Comparison of ENCODE assay signal across 8 cellular contexts in the genomic region with DNA sequence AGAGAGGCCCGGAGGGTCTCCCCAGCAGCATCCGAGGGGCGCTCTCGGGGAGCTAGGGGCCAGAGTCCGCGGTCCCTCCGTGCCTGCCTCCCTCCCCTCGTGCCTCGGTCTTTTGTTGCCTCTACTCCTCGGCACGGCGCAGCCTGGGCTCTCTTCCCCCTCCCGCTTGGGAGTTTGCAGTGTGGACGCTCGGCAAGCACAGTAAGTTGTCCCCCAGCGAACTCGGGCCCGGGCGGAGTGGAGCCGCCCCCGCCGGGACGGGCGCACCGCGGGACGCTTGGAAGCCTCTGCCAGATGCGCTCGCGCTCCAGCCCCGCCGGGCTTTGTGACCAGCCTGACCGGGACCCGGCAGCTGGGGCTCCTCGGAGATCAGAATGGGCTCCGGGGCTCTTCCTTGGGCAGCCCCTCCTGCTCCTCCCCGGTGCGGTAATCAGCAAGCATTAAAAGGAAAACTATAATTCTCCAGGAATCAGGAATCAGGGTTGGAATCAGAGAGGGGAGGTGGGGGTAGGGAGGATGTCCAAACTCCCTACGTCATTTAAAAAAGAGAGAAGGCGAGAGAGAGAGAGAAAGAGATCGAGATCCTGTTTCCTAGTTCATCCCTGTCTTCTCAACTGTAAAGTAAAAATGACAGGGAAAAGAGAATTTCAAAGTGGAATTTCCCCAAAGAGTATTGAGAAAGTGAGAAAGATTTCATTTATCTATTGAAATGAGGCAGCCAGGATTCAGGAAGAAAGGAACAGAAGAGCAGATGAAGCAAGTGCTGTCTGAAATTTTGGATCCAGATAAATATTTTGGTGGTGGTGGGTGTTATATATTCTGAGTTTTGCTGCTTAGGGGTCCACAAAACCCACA. TPM values are rescaled to one million over a fixed set of nuclear protein-coding genes. Genes with fewer than 3 reads are reported as not detected.
DNase-seq lines count a peak whose midpoint lies in the region; TF ChIP-seq lines count a peak whose summit lies in the region.

No MANE protein-coding gene starts in this region.

- no peaks in the 10 kb centered on the region for H3K79me2 ChIP-seq in osteoblast (ENCODE audit: insufficient read depth, low read length)

- H3K4me2 ChIP-seq in osteoblast (ENCODE audit: insufficient read depth, low read length) = no peak overlapping the region

- H3K27me3 ChIP-seq in osteoblast (ENCODE audit: insufficient read depth, low read length) = peaks cover 46% of the 10 kb centered on the region

- H3K4me1 ChIP-seq in osteoblast (ENCODE audit: insufficient read depth, low read length) = no peaks in the 10 kb centered on the region

- no peak for TF ChIP-seq CTCF in osteoblast (IDR thresholded peaks at IDR 0.05; ENCODE audit: extremely low read depth, low read depth, low read length)

- H3K36me3 ChIP-seq in osteoblast (ENCODE audit: insufficient read depth, low read length) = no peaks in the 10 kb centered on the region

- H4K20me1 ChIP-seq in osteoblast (ENCODE audit: insufficient read depth, low read length) = no peaks in the 10 kb centered on the region

- DNase-seq in NCI-H1694 treated with DMSO at 0.1 percent for 48 hours (lab: John Stamatoyannopoulos, UW) (peak; percentile 2), NCI-H1694 (lab: John Stamatoyannopoulos, UW) (no peak), NCI-H69 (lab: John Stamatoyannopoulos, UW) (peak; percentile 88), head of caudate nucleus (peak in 24 of 42 donors; percentile 5 to 61 (median 23)), osteoblast (ENCODE audit: insufficient read length, low spot score, missing footprints) (peak; percentile 79), NK-92 (lab: John Stamatoyannopoulos, UW; ENCODE audit: unreplicated experiment) (no peak), GM19238 (ENCODE audit: insufficient read length, low spot score) (no peak)
- DNase-seq in central memory CD4-positive, alpha-beta T cell = no peak

- no peaks in the 10 kb centered on the region for H3K9me3 ChIP-seq in osteoblast (ENCODE audit: low read depth, low read length)

- intact Hi-C loops in head of caudate nucleus (cut with DNase I) = loop anchor here (10.0 kb wide), 1 partner anchor 69 kb away; no protein-coding TSS in a partner anchor

- H2AFZ ChIP-seq in osteoblast (ENCODE audit: low read length) = no peak overlapping the region

- no peak overlapping the region for H3K27ac ChIP-seq in osteoblast (ENCODE audit: low read depth, low read length)

- no peak overlapping the region for H3K4me3 ChIP-seq in osteoblast (ENCODE audit: insufficient read depth, low read length)

RNA-seq across cellular contexts. Expression of a gene that starts 0.8 kb away (rescaled TPM):
- total RNA-seq in osteoblast = under 0.01 TPM in 2 replicates

Comparison
In these comparisons a context has a peak if more than half of its experiments do, and no peak if none do; other contexts are left out.
1. DNase-seq: peak in NCI-H1694 treated with DMSO at 0.1 percent for 48 hours (single experiment), NCI-H69 (single experiment), head of caudate nucleus (24 of 42) and osteoblast (single experiment); none in NCI-H1694 (single experiment), NK-92 (single experiment), GM19238 (single experiment) and central memory CD4-positive, alpha-beta T cell (single experiment).